In the genomic region with DNA sequence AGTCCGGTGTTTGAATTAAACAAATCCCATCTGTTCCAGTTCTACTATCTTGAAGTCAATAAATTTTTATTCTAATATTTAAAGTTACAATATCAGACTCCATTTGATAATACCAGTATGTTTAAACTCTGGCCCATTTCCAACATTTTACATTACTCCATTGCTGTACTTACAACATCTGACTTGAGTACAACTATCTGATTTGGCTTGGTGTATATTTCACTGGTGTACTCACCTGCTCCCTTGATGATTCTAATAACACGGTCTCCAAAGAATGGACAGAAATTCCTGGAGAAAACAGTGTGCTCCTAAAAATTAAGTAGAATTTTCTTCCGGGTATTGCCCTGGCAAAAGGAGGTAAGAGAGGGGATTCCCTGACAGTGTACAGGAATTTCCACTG, we compare ENCODE assay signal across 29 cellular contexts.
DNase-seq lines count a peak whose midpoint lies in the region; ATAC-seq, FAIRE-seq and TF ChIP-seq lines count a peak whose summit lies in the region.
"Had no signal": no experiment of that assay in that cellular context is flagged by ENCODE, and none has a peak within 500 bp of the region (broad histone marks: within the 10 kb centered on the region; RNA-seq: fewer than 3 reads in every experiment).

No MANE protein-coding gene starts in this region.

- H3K9me2 ChIP-seq in SK-N-SH = no peaks in the 10 kb centered on the region

- POLR2A ChIA-PET in SK-N-SH (lab: Yijun Ruan, JAX) = no interaction called here

- CTCF ChIA-PET in SK-N-SH (lab: Yijun Ruan, JAX) (no interaction called here), mammary epithelial cell (lab: Charles Lee; ENCODE audit: low non-redundant PET) (no interaction called here)

- H3K79me2 ChIP-seq in SK-N-SH (ENCODE audit: insufficient read depth) (no peaks in the 10 kb centered on the region), mammary epithelial cell (ENCODE audit: insufficient read depth, low read length) (no peaks in the 10 kb centered on the region)

- TF ChIP-seq CTCF in SK-N-SH (IDR thresholded peaks at IDR 0.05) (no peak), mammary epithelial cell (conservative IDR thresholded peaks at IDR 0.05 in 1 of 2, IDR thresholded peaks at IDR 0.05 in 1 of 2; ENCODE audit: extremely low read depth in 1 of 2, insufficient read depth in 1 of 2, low read depth in 1 of 2, low read length in 2 of 2) (no peak), foreskin keratinocyte (conservative IDR thresholded peaks at IDR 0.05) (no peak)

- no peak for TF ChIP-seq RAD21 in SK-N-SH (IDR thresholded peaks at IDR 0.05; ENCODE audit: low read length)

- no TSS peak for BruUV-seq in mammary epithelial cell (replicated peaks; lab: Mats Ljungman, UMichigan)

- ATAC-seq in SK-N-SH treated with all-trans-retinoic acid at 6 μM for 48 hours (no peak), foreskin keratinocyte (no peak), HG03342 (IDR thresholded peaks at IDR 0.05; ENCODE audit: unreplicated experiment) (no peak), GM21786 (IDR thresholded peaks at IDR 0.05; ENCODE audit: unreplicated experiment) (no peak)
- ATAC-seq: activated T-helper 17 cell treated with anti-CD3 and anti-CD28 coated beads, Interleukin-2, amount 50 U/mL, for 72 hours; left lobe of liver; stimulated activated naive CD8-positive, alpha-beta T cell treated with anti-CD3 and anti-CD28 coated beads, Interleukin-15, amount 100 ng/mL, for 72 hours had no signal

- H4K20me1 ChIP-seq in SK-N-SH (ENCODE audit: insufficient read depth) (no peaks in the 10 kb centered on the region), mammary epithelial cell (ENCODE audit: insufficient read depth, low read length) (no peaks in the 10 kb centered on the region)

- DNase-seq in SK-N-SH (no peak), mammary epithelial cell (peak; percentile 40), foreskin keratinocyte (peak in 1 of 2 donors; percentile 56), small intestine (peak; percentile 3)
- DNase-seq in stimulated activated CD4-positive, alpha-beta T cell treated with anti-CD3 and anti-CD28 coated beads, Interleukin-4, amount 100 ng/mL, for 1 hour = no peak
- DNase-seq: activated CD4-positive, alpha-beta T cell treated with anti-CD3 and anti-CD28 coated beads for 4 hours; activated naive CD4-positive, alpha-beta T cell treated with anti-CD3 and anti-CD28 coated beads, Interleukin-2, amount 10 ng/mL, durations not matched to agents 7 days and 5 days; adrenal gland; DMS79; effector CD8-positive, alpha-beta T cell; GDM1; hippocampal formation; mesendoderm; NCI-H1436; Peyer's patch; SHP77 treated with DMSO at 0.1 percent for 48 hours; stimulated activated naive CD8-positive, alpha-beta T cell treated with anti-CD3 and anti-CD28 coated beads, Interleukin-15, amount 100 ng/mL, for 72 hours had no signal

- no peak for TF ChIP-seq EP300 in SK-N-SH (IDR thresholded peaks at IDR 0.05; ENCODE audit: borderline replicate concordance in 1 of 2, low read depth in 1 of 2, low read length in 1 of 2)

- H2AFZ ChIP-seq in SK-N-SH (ENCODE audit: low read depth) (no peak overlapping the region), mammary epithelial cell (ENCODE audit: low read depth, low read length) (no peak overlapping the region)
- H2AFZ ChIP-seq: neural progenitor cell had no signal

- H3K27ac ChIP-seq in SK-N-SH (ENCODE audit: low read depth in 2 of 2, low read length in 1 of 2) (peak overlapping the region in 1 of 2 experiments; percentile 94; a peak in 2 of 4 replicates), mammary epithelial cell (ENCODE audit: insufficient read depth, low read depth, low read length) (peak overlapping the region; percentile 98), foreskin keratinocyte (peak overlapping the region; percentile 85), small intestine (ENCODE audit: low read depth in 1 of 2, low read length in 1 of 2) (no peak overlapping the region)
- H3K27ac ChIP-seq: 22Rv1, adrenal gland, cardiac muscle cell, coronary artery, HL-60, neural progenitor cell, Peyer's patch, thoracic aorta had no signal

- FAIRE-seq in small intestine (lab: Jason Lieb, UNC) = no peak
- FAIRE-seq: urothelium cell line had no signal

- peaks cover 0 to 6% of the 10 kb centered on the region in 2 experiments; a peak in 2 of 4 replicates for H3K4me1 ChIP-seq in SK-N-SH (ENCODE audit: control insufficient read depth in 1 of 2, insufficient read depth in 2 of 2, low read depth in 1 of 2, low read length in 1 of 2)
- peaks cover 41% of the 10 kb centered on the region for H3K4me1 ChIP-seq in mammary epithelial cell (ENCODE audit: insufficient read depth, low read length)
- H3K4me1 ChIP-seq in foreskin keratinocyte = peaks cover 38% of the 10 kb centered on the region
- H3K4me1 ChIP-seq in small intestine (ENCODE audit: control insufficient read depth in 2 of 2, insufficient read depth in 1 of 2, low read depth in 1 of 2, low read length in 1 of 2) = no peaks in the 10 kb centered on the region
- H3K4me1 ChIP-seq: adrenal gland, neural progenitor cell, Peyer's patch had no signal

- H3K4me2 ChIP-seq in SK-N-SH = no peak overlapping the region
- H3K4me2 ChIP-seq in mammary epithelial cell (ENCODE audit: insufficient read depth, low read depth, low read length) = no peak overlapping the region
- H3K4me2 ChIP-seq: neural progenitor cell had no signal

- H3K36me3 ChIP-seq in SK-N-SH (replicated peaks in 1 of 2; ENCODE audit: control insufficient read depth in 1 of 2, insufficient read depth in 2 of 2, low read length in 1 of 2) = no peaks in the 10 kb centered on the region
- no peaks in the 10 kb centered on the region for H3K36me3 ChIP-seq in mammary epithelial cell (ENCODE audit: insufficient read depth, low read length)
- H3K36me3 ChIP-seq in small intestine (ENCODE audit: control insufficient read depth in 2 of 2, insufficient read depth in 2 of 2, low read length in 2 of 2) = no peaks in the 10 kb centered on the region
- H3K36me3 ChIP-seq: adrenal gland, cardiac muscle cell, neural progenitor cell, Peyer's patch, thoracic aorta had no signal

- no peaks in the 10 kb centered on the region for H3K9me3 ChIP-seq in SK-N-SH
- peaks cover 3% of the 10 kb centered on the region for H3K9me3 ChIP-seq in mammary epithelial cell (replicated peaks; ENCODE audit: insufficient read depth, low read length)
- H3K9me3 ChIP-seq in small intestine (ENCODE audit: control insufficient read depth, low read depth) = no peaks in the 10 kb centered on the region
- H3K9me3 ChIP-seq: adrenal gland, Peyer's patch, thoracic aorta had no signal

- H3K27me3 ChIP-seq in SK-N-SH (ENCODE audit: insufficient read depth) (no peaks in the 10 kb centered on the region), mammary epithelial cell (ENCODE audit: insufficient read depth, low read length) (no peaks in the 10 kb centered on the region), foreskin keratinocyte (no peaks in the 10 kb centered on the region), small intestine (ENCODE audit: control insufficient read depth in 2 of 2, insufficient read depth in 2 of 2, low read length in 2 of 2) (no peaks in the 10 kb centered on the region)
- H3K27me3 ChIP-seq: adrenal gland, cardiac muscle cell, neural progenitor cell, Peyer's patch had no signal

- peaks cover 5% of the 10 kb centered on the region for H3F3A ChIP-seq in SK-N-SH (replicated peaks; ENCODE audit: insufficient read depth)

- H3K4me3 ChIP-seq in SK-N-SH (ENCODE audit: low read depth in 2 of 2, low read length in 1 of 2) = no peak overlapping the region
- no peak overlapping the region for H3K4me3 ChIP-seq in mammary epithelial cell (replicated peaks in 1 of 3; ENCODE audit: insufficient read depth in 1 of 3, low read depth in 2 of 3, low read length in 3 of 3)
- no peak overlapping the region for H3K4me3 ChIP-seq in small intestine (ENCODE audit: low read depth in 1 of 2, low read length in 2 of 2)
- H3K4me3 ChIP-seq: adrenal gland, cardiac muscle cell, coronary artery, neural progenitor cell, Peyer's patch, thoracic aorta had no signal

- WGBS in SK-N-SH (ENCODE audit: low lambda C conversion rate) = 88% methylated on average over 3 of the region's 3 CpGs
- 67% methylated on average over 3 of the region's 3 CpGs for WGBS in mammary epithelial cell (ENCODE audit: low coverage, missing lambda C conversion rate)
- WGBS in small intestine, 3 donors = 14 to 65% (median 34%) methylated on average over 3 of the region's 3 CpGs

- dilution Hi-C loops in mammary epithelial cell (cut with HindIII; ENCODE audit: low sequenced_read_pairs) = loop anchor here (5.0 kb wide), 1 partner anchor 75 kb away; no protein-coding TSS in a partner anchor

- intact Hi-C loops in mammary epithelial cell (cut with micrococcal nuclease) = no loop called here

- in situ Hi-C loops in mammary epithelial cell (cut with MboI; ENCODE audit: low sequenced_read_pairs in 2 of 2) = loop anchor here in 1 of 2 donors (5.0 kb wide), 1 partner anchor 75 kb away; no protein-coding TSS in a partner anchor

- no peak overlapping the region for H3K9ac ChIP-seq in SK-N-SH
- H3K9ac ChIP-seq in mammary epithelial cell (ENCODE audit: insufficient read depth, low read length) = peak overlapping the region; percentile 44
- H3K9ac ChIP-seq: neural progenitor cell had no signal

TF ChIP-seq in SK-N-SH, 30 proteins besides CTCF, POLR2A, EP300 and RAD21:
- TF ChIP-seq NFIC (IDR thresholded peaks at IDR 0.05; ENCODE audit: borderline replicate concordance) (0 out of 2 replicates have a peak, but pooled peaks have one; percentile 4), YY1 (IDR thresholded peaks at IDR 0.05; ENCODE audit: low read depth) (no peak)

TF ChIP-seq in SK-N-SH treated with all-trans-retinoic acid at 6 μM for 48 hours, 23 proteins besides CTCF, POLR2A, EP300 and RAD21 (continues in another document):
- TF ChIP-seq SNAI2 (CRISPR knock-in tag; IDR thresholded peaks at IDR 0.05) = no peak
- no peak for TF ChIP-seq OSR1 (CRISPR knock-in tag; IDR thresholded peaks at IDR 0.05)
- TF ChIP-seq ZC3H10 (CRISPR knock-in tag; IDR thresholded peaks at IDR 0.05) = no peak
- TF ChIP-seq BACH2 (CRISPR knock-in tag; IDR thresholded peaks at IDR 0.05; ENCODE audit: borderline replicate concordance) = no peak
- TF ChIP-seq, protein P1, sequence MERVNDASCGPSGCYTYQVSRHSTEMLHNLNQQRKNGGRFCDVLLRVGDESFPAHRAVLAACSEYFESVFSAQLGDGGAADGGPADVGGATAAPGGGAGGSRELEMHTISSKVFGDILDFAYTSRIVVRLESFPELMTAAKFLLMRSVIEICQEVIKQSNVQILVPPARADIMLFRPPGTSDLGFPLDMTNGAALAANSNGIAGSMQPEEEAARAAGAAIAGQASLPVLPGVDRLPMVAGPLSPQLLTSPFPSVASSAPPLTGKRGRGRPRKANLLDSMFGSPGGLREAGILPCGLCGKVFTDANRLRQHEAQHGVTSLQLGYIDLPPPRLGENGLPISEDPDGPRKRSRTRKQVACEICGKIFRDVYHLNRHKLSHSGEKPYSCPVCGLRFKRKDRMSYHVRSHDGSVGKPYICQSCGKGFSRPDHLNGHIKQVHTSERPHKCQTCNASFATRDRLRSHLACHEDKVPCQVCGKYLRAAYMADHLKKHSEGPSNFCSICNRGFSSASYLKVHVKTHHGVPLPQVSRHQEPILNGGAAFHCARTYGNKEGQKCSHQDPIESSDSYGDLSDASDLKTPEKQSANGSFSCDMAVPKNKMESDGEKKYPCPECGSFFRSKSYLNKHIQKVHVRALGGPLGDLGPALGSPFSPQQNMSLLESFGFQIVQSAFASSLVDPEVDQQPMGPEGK (CRISPR knock-in tag; IDR thresholded peaks at IDR 0.05; ENCODE audit: borderline replicate concordance) = no peak
- TF ChIP-seq RARB (CRISPR knock-in tag; IDR thresholded peaks at IDR 0.05) = no peak

Comparison
In these comparisons a context has a peak if more than half of its experiments do, and no peak if none do; other contexts are left out.
1. DNase-seq: peak in mammary epithelial cell (single experiment) and small intestine (single experiment); none in SK-N-SH (single experiment) and stimulated activated CD4-positive, alpha-beta T cell treated with anti-CD3 and anti-CD28 coated beads, Interleukin-4, amount 100 ng/mL, for 1 hour (single experiment).
2. H3K27ac ChIP-seq: peak in mammary epithelial cell (single experiment) and foreskin keratinocyte (single experiment); none in small intestine (0 of 2).